Comparison of ENCODE assay signal across 1 cellular context in genomic region chr1:151840421-151840820, GRCh38.
TF ChIP-seq lines count a peak whose summit lies in the region.

No MANE protein-coding gene starts in this region.

TF ChIP-seq in H1, 55 proteins besides CTCF, POLR2A, EP300 and RAD21:
- TF ChIP-seq SP2 (IDR thresholded peaks at IDR 0.05; ENCODE audit: low read length) (no peak), USF2 (IDR thresholded peaks at IDR 0.05; ENCODE audit: low read length) (no peak), CHD7 (IDR thresholded peaks at IDR 0.05; ENCODE audit: insufficient replicate concordance, low read length) (no peak), SP4 (IDR thresholded peaks at IDR 0.05; ENCODE audit: low read length) (no peak)
